Comparison of ENCODE assay signal across 9 cellular contexts in the genomic region with DNA sequence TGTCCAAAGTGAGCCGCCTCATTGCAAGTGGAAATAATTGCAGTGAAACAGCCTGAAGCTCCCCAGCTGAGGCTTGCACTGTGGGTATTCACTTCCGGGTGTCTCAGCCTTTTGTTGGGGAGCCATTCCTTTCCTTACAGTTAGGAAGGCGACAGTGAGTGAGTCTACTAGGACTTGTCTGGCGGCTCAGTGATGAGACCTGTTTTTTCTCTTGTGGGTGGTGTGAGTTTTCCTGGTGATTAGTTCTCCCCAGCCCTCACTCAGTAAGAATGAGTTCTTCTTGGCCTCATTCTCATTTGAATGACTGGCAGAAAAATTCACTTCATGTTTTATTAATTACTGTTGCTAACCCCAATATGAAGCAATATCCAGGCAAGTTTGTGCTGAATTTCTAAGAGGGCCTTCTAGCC. TPM values are rescaled to one million over a fixed set of nuclear protein-coding genes. Genes with fewer than 3 reads are reported as not detected.
DNase-seq lines count a peak whose midpoint lies in the region; ATAC-seq, FAIRE-seq and TF ChIP-seq lines count a peak whose summit lies in the region.
"Had no signal": no experiment of that assay in that cellular context is flagged by ENCODE, and none has a peak within 500 bp of the region (broad histone marks: within the 10 kb centered on the region; RNA-seq: fewer than 3 reads in every experiment).

No MANE protein-coding gene starts in this region.

- H3K4me1 Mint-ChIP-seq in CD4-positive, alpha-beta memory T cell: peaks cover 22 to 54% (median 31%) of the 10 kb centered on the region in 4 donors

- ATAC-seq in GM21526 (IDR thresholded peaks at IDR 0.05; ENCODE audit: low FRiP score, unreplicated experiment): no peak

- H3K36me3 Mint-ChIP-seq in CD4-positive, alpha-beta memory T cell: peaks cover 13 to 49% of the 10 kb centered on the region in 2 donors

- H3K4me2 ChIP-seq in MM.1S (ENCODE audit: low read depth, low read length): peak overlapping the region; percentile 87; the same call in 1 of the 2 replicates

- peaks cover 11% of the 10 kb centered on the region for H4K20me1 ChIP-seq in MM.1S (ENCODE audit: insufficient read depth, low read length)

- H3K9me3 Mint-ChIP-seq in CD4-positive, alpha-beta memory T cell: peaks cover 0 to 2% (median 0%) of the 10 kb centered on the region in 8 donors

- H3K27me3 Mint-ChIP-seq in CD4-positive, alpha-beta memory T cell: peaks cover 0 to 2% of the 10 kb centered on the region in 2 donors

- intact Hi-C loops in CD4-positive, alpha-beta memory T cell (cut with micrococcal nuclease): loop anchor here (5.0 kb wide), 2 partner anchors 204 to 596 kb away; a partner anchor contains a TSS

- H3K9me3 ChIP-seq in CD4-positive, alpha-beta memory T cell (ENCODE audit: control insufficient read depth in 1 of 2, low read length in 2 of 2): no peaks in the 10 kb centered on the region
- H3K9me3 ChIP-seq in MM.1S (replicated peaks; ENCODE audit: insufficient read depth, low read length) (no peaks in the 10 kb centered on the region), muscle layer of duodenum (ENCODE audit: control insufficient read depth in 1 of 2, low read length in 2 of 2) (no peaks in the 10 kb centered on the region)

- peaks cover 54% of the 10 kb centered on the region for H3K79me2 ChIP-seq in MM.1S (ENCODE audit: low read length)

- no peak for TF ChIP-seq CTCF in MM.1S (IDR thresholded peaks at IDR 0.05; ENCODE audit: low read length)

- H3K4me3 Mint-ChIP-seq in CD4-positive, alpha-beta memory T cell: peak overlapping the region; percentile 71 to 93 (median 79)

- DNase-seq in CD4-positive, alpha-beta memory T cell: peak in 3 of 5 donors; percentile 20 to 71 (median 30)
- DNase-seq in MM.1S (no peak), amniotic epithelial cell (ENCODE audit: low read depth) (peak; percentile 68), NCI-H446 (lab: John Stamatoyannopoulos, UW) (no peak), frontal cortex (ENCODE audit: low spot score in 2 of 2) (no peak), NCI-H82 treated with DMSO at 0.1 percent for 48 hours (lab: John Stamatoyannopoulos, UW; ENCODE audit: unreplicated experiment) (no peak)

- POLR2A ChIA-PET in CD4-positive, alpha-beta memory T cell (lab: Charles Lee; ENCODE audit: partially characterized antibody): interaction anchor here (0.9 to 2.5 kb wide), 5 partner anchors 10 to 27 kb away, joined by 3 to 16 read pairs (median 7); a partner anchor contains a TSS

- H3K27ac ChIP-seq in CD4-positive, alpha-beta memory T cell (ENCODE audit: low read depth, low read length): peak overlapping the region; percentile 70
- H3K27ac ChIP-seq in MM.1S (ENCODE audit: low read length) (no peak overlapping the region), muscle layer of duodenum (ENCODE audit: low read length) (peak overlapping the region; percentile 70)

- peaks cover 21% of the 10 kb centered on the region for H3K36me3 ChIP-seq in CD4-positive, alpha-beta memory T cell (ENCODE audit: insufficient read depth, low read length)
- H3K36me3 ChIP-seq in MM.1S (replicated peaks; ENCODE audit: insufficient read depth, low read length): peaks cover 7% of the 10 kb centered on the region; the same call in 1 of the 2 replicates
- peaks cover 22 to 23% of the 10 kb centered on the region in 2 donors for H3K36me3 ChIP-seq in muscle layer of duodenum (ENCODE audit: control insufficient read depth in 1 of 2, insufficient read depth in 2 of 2, low read length in 2 of 2)

- H2AFZ ChIP-seq in MM.1S (ENCODE audit: low read length): no peak overlapping the region

- no peaks in the 10 kb centered on the region for H3K9me2 ChIP-seq in MM.1S (replicated peaks; ENCODE audit: insufficient read depth, low read length)

- FAIRE-seq in frontal cortex (lab: Jason Lieb, UNC): no peak
- FAIRE-seq: endometrium had no signal

- CTCF ChIA-PET in CD4-positive, alpha-beta memory T cell (lab: Charles Lee; ENCODE audit: partially characterized antibody): interaction anchor here (0.7 to 1.8 kb wide), 4 partner anchors 10 to 36 kb away, joined by 3 to 8 read pairs (median 4); no protein-coding TSS in a partner anchor

- H3K9ac ChIP-seq in MM.1S (ENCODE audit: low read length): no peak overlapping the region

- peak overlapping the region in 1 of 2 donors; percentile 29 for H3K4me3 ChIP-seq in CD4-positive, alpha-beta memory T cell (ENCODE audit: low read length in 2 of 2)
- peak overlapping the region; percentile 93; the same call in 1 of the 2 replicates for H3K4me3 ChIP-seq in MM.1S (ENCODE audit: low read length)
- peak overlapping the region in 1 of 2 donors; percentile 15 for H3K4me3 ChIP-seq in muscle layer of duodenum (ENCODE audit: low read depth in 1 of 2, low read length in 2 of 2)

- H3F3A ChIP-seq in MM.1S (ENCODE audit: insufficient read depth, low read length): peaks cover 9% of the 10 kb centered on the region

- H3K27ac Mint-ChIP-seq in CD4-positive, alpha-beta memory T cell: peak overlapping the region; percentile 89 to 97 (median 94)

- H3K4me1 ChIP-seq in CD4-positive, alpha-beta memory T cell (ENCODE audit: insufficient read depth, low read length): peaks cover 35% of the 10 kb centered on the region
- H3K4me1 ChIP-seq in MM.1S (ENCODE audit: low read length): peaks cover 14% of the 10 kb centered on the region
- H3K4me1 ChIP-seq in muscle layer of duodenum (ENCODE audit: control insufficient read depth in 1 of 2, insufficient read depth in 2 of 2, low read length in 2 of 2): peaks cover 6 to 27% of the 10 kb centered on the region in 2 donors

- H3K27me3 ChIP-seq in CD4-positive, alpha-beta memory T cell (ENCODE audit: insufficient read depth, low read length): no peaks in the 10 kb centered on the region
- H3K27me3 ChIP-seq in MM.1S (replicated peaks; ENCODE audit: insufficient read depth, low read length) (no peaks in the 10 kb centered on the region), muscle layer of duodenum (ENCODE audit: low read depth, low read length) (no peaks in the 10 kb centered on the region)

RNA-seq across cellular contexts. Expression of a gene that starts 2.6 kb away (rescaled TPM):
- 100 to 1,000 TPM in 1 of 2 experiments, 10 to 100 TPM in 1; 95.7 to 102 TPM for total RNA-seq in CD4-positive, alpha-beta memory T cell
- polyA plus RNA-seq in CD4-positive, alpha-beta memory T cell: 100 to 1,000 TPM; 300 to 371 TPM
- 143 TPM for total RNA-seq in frontal cortex

RNA-seq across cellular contexts. Expression of a gene that starts 17.2 kb away (rescaled TPM):
- total RNA-seq in CD4-positive, alpha-beta memory T cell: 10 to 100 TPM; 60.6 to 62.7 TPM
- 10 to 100 TPM; 93.3 to 93.7 TPM for polyA plus RNA-seq in CD4-positive, alpha-beta memory T cell
- total RNA-seq in frontal cortex: 52.6 TPM

RNA-seq across cellular contexts. Expression of a gene that starts 17.4 kb away (rescaled TPM):
- total RNA-seq in CD4-positive, alpha-beta memory T cell: 10 to 100 TPM; 29.6 to 29.7 TPM
- 10 to 100 TPM; 33.9 to 52.1 TPM for polyA plus RNA-seq in CD4-positive, alpha-beta memory T cell
- 22.0 TPM for total RNA-seq in frontal cortex

RNA-seq across cellular contexts. Expression of a gene that starts 27.4 kb away (rescaled TPM):
- total RNA-seq in CD4-positive, alpha-beta memory T cell: 10 to 100 TPM; 18.2 to 20.0 TPM
- 1 to 10 TPM; 6.3 to 7.7 TPM for polyA plus RNA-seq in CD4-positive, alpha-beta memory T cell
- total RNA-seq in frontal cortex: 11.8 TPM

Comparison
In these comparisons a context has a peak if more than half of its experiments do, and no peak if none do; other contexts are left out.
1. DNase-seq: peak in CD4-positive, alpha-beta memory T cell (3 of 5) and amniotic epithelial cell (single experiment); none in MM.1S (single experiment), NCI-H446 (0 of 2), frontal cortex (0 of 2) and NCI-H82 treated with DMSO at 0.1 percent for 48 hours (single experiment).